ENCODE assay signal across 22 cellular contexts in genomic region chr9:93292288-93292615, GRCh38.
"Had no signal": no experiment of that assay in that cellular context is flagged by ENCODE, and none has a peak within 500 bp of the region (broad histone marks: within the 10 kb centered on the region; RNA-seq: fewer than 3 reads in every experiment).

No MANE protein-coding gene starts in this region.

- H3K4me1 ChIP-seq: esophagus squamous epithelium, psoas muscle, right lobe of liver, upper lobe of right lung had no signal

- H3K36me3 Mint-ChIP-seq: naive thymus-derived CD4-positive, alpha-beta T cell; stimulated activated effector memory CD8-positive, alpha-beta T cell treated with anti-CD3 and anti-CD28 coated beads, Interleukin-12 subunit alpha, Interleukin-12 subunit beta, amount 100 ng/mL, for 72 hours had no signal

- H3K27ac Mint-ChIP-seq: naive thymus-derived CD4-positive, alpha-beta T cell; stimulated activated effector memory CD8-positive, alpha-beta T cell treated with anti-CD3 and anti-CD28 coated beads, Interleukin-12 subunit alpha, Interleukin-12 subunit beta, amount 100 ng/mL, for 72 hours; stimulated activated naive CD8-positive, alpha-beta T cell treated with anti-CD3 and anti-CD28 coated beads, Interleukin-15, Interleukin-2, amounts not matched to agents 100 ng/mL and 50 ng/mL, for 24 hours had no signal

- H3K36me3 ChIP-seq: esophagus squamous epithelium, right lobe of liver, tibial nerve, upper lobe of right lung, vagina had no signal

- H3K27ac ChIP-seq: dorsolateral prefrontal cortex, esophagus squamous epithelium, gastroesophageal sphincter, psoas muscle, right lobe of liver, tibial nerve, upper lobe of right lung, vagina had no signal

- H3K9me3 Mint-ChIP-seq: naive thymus-derived CD4-positive, alpha-beta T cell; neural crest cell; stimulated activated effector memory CD8-positive, alpha-beta T cell treated with anti-CD3 and anti-CD28 coated beads, Interleukin-12 subunit alpha, Interleukin-12 subunit beta, amount 100 ng/mL, for 72 hours; stimulated activated naive CD8-positive, alpha-beta T cell treated with anti-CD3 and anti-CD28 coated beads, Interleukin-15, Interleukin-2, amounts not matched to agents 100 ng/mL and 50 ng/mL, for 24 hours had no signal

- DNase-seq: cortex of kidney; effector memory CD4-positive, alpha-beta T cell; esophagus squamous epithelium; foreskin fibroblast; glutamatergic neuron; mammary epithelial cell; naive thymus-derived CD4-positive, alpha-beta T cell; occipital lobe; psoas muscle; retina; stimulated activated CD4-positive, alpha-beta T cell treated with anti-CD3 and anti-CD28 coated beads, Interleukin-4, amount 100 ng/mL, for 1 hour; stimulated activated CD8-positive, alpha-beta memory T cell treated with anti-CD3 and anti-CD28 coated beads, Interleukin-4, amount 100 ng/mL, for 48 hours had no signal

- H3K9me3 ChIP-seq: esophagus squamous epithelium, gastroesophageal sphincter, psoas muscle, right lobe of liver, tibial nerve, upper lobe of right lung, vagina had no signal

- H3K4me3 ChIP-seq: dorsolateral prefrontal cortex, esophagus squamous epithelium, gastroesophageal sphincter, psoas muscle, right lobe of liver, tibial nerve, upper lobe of right lung, vagina had no signal

- ATAC-seq: gastroesophageal sphincter; left lobe of liver; naive thymus-derived CD4-positive, alpha-beta T cell; right lobe of liver; stimulated activated effector memory CD8-positive, alpha-beta T cell treated with anti-CD3 and anti-CD28 coated beads, Interleukin-12 subunit alpha, Interleukin-12 subunit beta, amount 100 ng/mL, for 72 hours; upper lobe of right lung had no signal

- H3K4me3 Mint-ChIP-seq: naive thymus-derived CD4-positive, alpha-beta T cell; neural crest cell; stimulated activated effector memory CD8-positive, alpha-beta T cell treated with anti-CD3 and anti-CD28 coated beads, Interleukin-12 subunit alpha, Interleukin-12 subunit beta, amount 100 ng/mL, for 72 hours; stimulated activated naive CD8-positive, alpha-beta T cell treated with anti-CD3 and anti-CD28 coated beads, Interleukin-15, Interleukin-2, amounts not matched to agents 100 ng/mL and 50 ng/mL, for 24 hours had no signal

- H3K27me3 ChIP-seq: dorsolateral prefrontal cortex, gastroesophageal sphincter, right lobe of liver, tibial nerve, vagina had no signal
